ENCODE assay signal across 7 cellular contexts in the genomic region with DNA sequence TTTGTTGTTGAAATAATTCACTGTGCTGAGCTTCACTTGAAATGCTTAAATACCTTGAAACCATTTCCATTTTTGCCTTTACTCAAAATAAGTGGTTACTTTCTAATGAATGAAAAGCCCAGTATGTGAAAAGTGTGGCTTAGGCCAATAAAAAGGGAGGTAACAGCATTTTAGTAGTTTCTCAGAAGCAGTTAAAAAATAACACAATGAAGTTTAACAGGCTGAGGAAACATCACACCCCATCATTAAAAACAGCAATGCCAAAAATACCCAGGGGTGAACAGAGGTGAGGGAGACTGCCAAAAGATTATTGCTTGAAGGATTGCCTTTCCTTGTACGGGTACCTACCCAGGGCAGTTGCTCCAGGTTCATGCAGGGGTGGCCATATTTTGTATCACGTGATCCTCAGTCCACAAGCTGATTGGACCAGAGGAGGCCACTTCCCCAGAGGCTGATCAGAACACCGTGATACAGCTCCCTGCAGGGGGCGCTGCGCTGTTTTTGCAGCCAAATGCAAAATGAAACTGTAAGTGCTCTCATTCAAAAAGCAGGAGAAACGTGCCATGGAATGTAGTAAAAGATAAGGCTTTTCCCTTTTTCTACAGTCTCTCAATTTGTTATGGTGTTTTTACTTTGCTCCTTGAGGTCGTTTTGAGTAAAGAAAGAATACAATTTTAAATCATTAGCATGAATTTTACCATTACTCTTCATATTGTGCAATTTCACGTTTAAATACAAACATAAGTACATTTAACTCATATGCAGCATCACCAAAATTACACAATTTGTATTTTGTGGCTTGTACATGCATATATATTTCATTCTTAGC.
A peak's percentile ranks its signal among the peaks of the same experiment; 100 is the strongest.
DNase-seq lines count a peak whose midpoint lies in the region; ATAC-seq and TF ChIP-seq lines count a peak whose summit lies in the region.

No MANE protein-coding gene starts in this region.

- H3K36me3 Mint-ChIP-seq in WTC11 = peaks cover 13% of the 10 kb centered on the region
- peaks cover 3% of the 10 kb centered on the region for H3K36me3 Mint-ChIP-seq in endothelial cell (ENCODE audit: low read depth, unreplicated experiment)
- H3K36me3 Mint-ChIP-seq in memory B cell = peaks cover 3% of the 10 kb centered on the region
- H3K36me3 Mint-ChIP-seq in stimulated activated effector memory CD8-positive, alpha-beta T cell treated with anti-CD3 and anti-CD28 coated beads, Interleukin-12 subunit alpha, Interleukin-12 subunit beta, amount 100 ng/mL, for 72 hours = no peaks in the 10 kb centered on the region

- H3K4me1 Mint-ChIP-seq in WTC11 (peaks cover 38% of the 10 kb centered on the region), endothelial cell (ENCODE audit: unreplicated experiment) (no peaks in the 10 kb centered on the region), memory B cell (no peaks in the 10 kb centered on the region)
- no peaks in the 10 kb centered on the region for H3K4me1 Mint-ChIP-seq in stimulated activated effector memory CD8-positive, alpha-beta T cell treated with anti-CD3 and anti-CD28 coated beads, Interleukin-12 subunit alpha, Interleukin-12 subunit beta, amount 100 ng/mL, for 72 hours

- H3K27ac Mint-ChIP-seq in WTC11 (peak overlapping the region; percentile 27; the same call in 1 of the 2 replicates), endothelial cell (ENCODE audit: unreplicated experiment) (no peak overlapping the region), memory B cell (no peak overlapping the region)
- H3K27ac Mint-ChIP-seq in stimulated activated effector memory CD8-positive, alpha-beta T cell treated with anti-CD3 and anti-CD28 coated beads, Interleukin-12 subunit alpha, Interleukin-12 subunit beta, amount 100 ng/mL, for 72 hours = no peak overlapping the region

- H3K4me3 ChIP-seq in GM12865 (ENCODE audit: low read depth, low read length) = no peak overlapping the region

- DNase-seq in GM12865 (ENCODE audit: low read depth) (peak; percentile 42), NCI-H1436 treated with DMSO at 0.1 percent for 48 hours (lab: John Stamatoyannopoulos, UW) (peak; percentile 57), WTC11 (ENCODE audit: low spot score) (peak; percentile 89), endothelial cell (ENCODE audit: low spot score) (peak; percentile 69), memory B cell (ENCODE audit: low spot score in 2 of 2) (peak in 1 of 2 donors; percentile 29)
- peak in 1 of 2 donors; percentile 64 for DNase-seq in stimulated activated effector memory CD8-positive, alpha-beta T cell treated with anti-CD3 and anti-CD28 coated beads, Interleukin-12 subunit alpha, Interleukin-12 subunit beta, amount 100 ng/mL, for 72 hours (ENCODE audit: low spot score in 2 of 2)

- H3K27me3 Mint-ChIP-seq in WTC11 (ENCODE audit: low read depth) = no peaks in the 10 kb centered on the region; the same call in 1 of the 2 replicates
- H3K27me3 Mint-ChIP-seq in endothelial cell (ENCODE audit: unreplicated experiment) = peaks cover under 1% of the 10 kb centered on the region
- H3K27me3 Mint-ChIP-seq in memory B cell = peaks cover 6% of the 10 kb centered on the region

- peaks cover 22% of the 10 kb centered on the region for H3K9me3 Mint-ChIP-seq in WTC11
- H3K9me3 Mint-ChIP-seq in endothelial cell (ENCODE audit: unreplicated experiment) = no peaks in the 10 kb centered on the region
- peaks cover 4% of the 10 kb centered on the region for H3K9me3 Mint-ChIP-seq in memory B cell
- no peaks in the 10 kb centered on the region for H3K9me3 Mint-ChIP-seq in stimulated activated effector memory CD8-positive, alpha-beta T cell treated with anti-CD3 and anti-CD28 coated beads, Interleukin-12 subunit alpha, Interleukin-12 subunit beta, amount 100 ng/mL, for 72 hours

- H3K4me3 Mint-ChIP-seq in WTC11 (no peak overlapping the region), endothelial cell (ENCODE audit: unreplicated experiment) (no peak overlapping the region), memory B cell (no peak overlapping the region)
- H3K4me3 Mint-ChIP-seq in stimulated activated effector memory CD8-positive, alpha-beta T cell treated with anti-CD3 and anti-CD28 coated beads, Interleukin-12 subunit alpha, Interleukin-12 subunit beta, amount 100 ng/mL, for 72 hours = no peak overlapping the region

- ATAC-seq in WTC11 (peak; percentile 93), memory B cell (ENCODE audit: low read depth) (peak; percentile 66), GM18907 (IDR thresholded peaks at IDR 0.05; ENCODE audit: unreplicated experiment) (no peak)
- ATAC-seq in stimulated activated effector memory CD8-positive, alpha-beta T cell treated with anti-CD3 and anti-CD28 coated beads, Interleukin-12 subunit alpha, Interleukin-12 subunit beta, amount 100 ng/mL, for 72 hours = peak; percentile 61

- peak; percentile 31 for TF ChIP-seq CTCF in GM12865 (IDR thresholded peaks at IDR 0.05; ENCODE audit: insufficient read depth, low read depth, low read length, missing control alignments)
- peak; percentile 83 for TF ChIP-seq CTCF in WTC11 (IDR thresholded peaks at IDR 0.05)
- TF ChIP-seq CTCF in endothelial cell (IDR thresholded peaks at IDR 0.05; ENCODE audit: unreplicated experiment) = peak; percentile 77

- CTCF ChIA-PET in WTC11 (lab: Charles Lee) = interaction anchor here (0.6 to 1.7 kb wide), 28 partner anchors 15 to 333 kb away, joined by 3 to 10 read pairs (median 4); a partner anchor contains a TSS

- POLR2A ChIA-PET in WTC11 (lab: Charles Lee) = interaction anchor here (0.5 kb wide), 1 partner anchor 1538 kb away, joined by 3 read pairs; no protein-coding TSS in a partner anchor

TF ChIP-seq in WTC11, 78 proteins besides CTCF, POLR2A, EP300 and RAD21 (continues in another document):
- TF ChIP-seq OVOL2 (CRISPR knock-in tag; IDR thresholded peaks at IDR 0.05; ENCODE audit: borderline replicate concordance) = no peak
- no peak for TF ChIP-seq PRRX2 (CRISPR knock-in tag; IDR thresholded peaks at IDR 0.05)
- TF ChIP-seq, protein P1, sequence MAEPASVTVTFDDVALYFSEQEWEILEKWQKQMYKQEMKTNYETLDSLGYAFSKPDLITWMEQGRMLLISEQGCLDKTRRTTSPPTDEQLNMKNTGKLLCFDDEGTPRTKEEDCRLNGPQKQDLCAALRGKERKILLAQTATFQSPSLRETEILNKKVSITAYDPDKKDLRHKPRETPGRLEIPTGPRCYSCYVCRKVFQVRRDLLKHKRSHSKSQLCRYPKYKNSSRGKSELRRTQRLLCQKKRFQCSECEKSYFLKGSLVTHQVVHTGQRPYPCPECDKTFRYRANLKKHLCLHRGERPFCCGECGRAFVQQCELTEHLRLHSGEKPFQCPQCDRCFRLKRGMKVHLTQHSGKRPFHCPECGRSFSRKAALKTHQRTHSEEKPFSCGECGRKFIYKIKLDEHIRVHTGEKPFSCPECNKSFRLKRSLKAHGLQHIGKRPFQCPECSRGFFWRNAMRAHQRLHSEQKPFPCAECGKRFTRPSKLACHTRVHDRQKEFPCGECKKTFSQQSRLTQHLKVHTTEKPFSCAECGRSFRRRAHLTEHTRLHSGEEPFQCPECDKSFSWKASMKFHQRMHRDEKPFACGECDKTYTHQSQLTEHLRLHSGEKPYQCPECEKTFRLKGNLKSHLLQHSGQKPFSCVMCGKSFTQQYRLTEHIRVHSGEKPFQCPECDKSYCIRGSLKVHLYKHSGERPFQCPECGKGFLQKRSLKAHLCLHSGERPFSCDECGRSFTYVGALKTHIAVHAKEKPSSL (CRISPR knock-in tag; conservative IDR thresholded peaks at IDR 0.05) = no peak
- no peak for TF ChIP-seq KAT7 (CRISPR knock-in tag; IDR thresholded peaks at IDR 0.05; ENCODE audit: borderline replicate concordance)
- no peak for TF ChIP-seq MYBL2 (CRISPR knock-in tag; IDR thresholded peaks at IDR 0.05)
- TF ChIP-seq NFYB (CRISPR knock-in tag; conservative IDR thresholded peaks at IDR 0.05; ENCODE audit: low read depth) = peak; percentile 66
- TF ChIP-seq ZNF416 (CRISPR knock-in tag; IDR thresholded peaks at IDR 0.05) = no peak
- TF ChIP-seq, protein P2, sequence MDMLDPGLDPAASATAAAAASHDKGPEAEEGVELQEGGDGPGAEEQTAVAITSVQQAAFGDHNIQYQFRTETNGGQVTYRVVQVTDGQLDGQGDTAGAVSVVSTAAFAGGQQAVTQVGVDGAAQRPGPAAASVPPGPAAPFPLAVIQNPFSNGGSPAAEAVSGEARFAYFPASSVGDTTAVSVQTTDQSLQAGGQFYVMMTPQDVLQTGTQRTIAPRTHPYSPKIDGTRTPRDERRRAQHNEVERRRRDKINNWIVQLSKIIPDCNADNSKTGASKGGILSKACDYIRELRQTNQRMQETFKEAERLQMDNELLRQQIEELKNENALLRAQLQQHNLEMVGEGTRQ (CRISPR knock-in tag; IDR thresholded peaks at IDR 0.05) = peak; percentile 93
- TF ChIP-seq, protein P3, sequence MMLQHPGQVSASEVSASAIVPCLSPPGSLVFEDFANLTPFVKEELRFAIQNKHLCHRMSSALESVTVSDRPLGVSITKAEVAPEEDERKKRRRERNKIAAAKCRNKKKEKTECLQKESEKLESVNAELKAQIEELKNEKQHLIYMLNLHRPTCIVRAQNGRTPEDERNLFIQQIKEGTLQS (CRISPR knock-in tag; conservative IDR thresholded peaks at IDR 0.05) = no peak
- no peak for TF ChIP-seq SMAD4 (CRISPR knock-in tag; IDR thresholded peaks at IDR 0.05)
- TF ChIP-seq CREB1 (CRISPR knock-in tag; IDR thresholded peaks at IDR 0.05) = no peak
- TF ChIP-seq TCF7 (CRISPR knock-in tag; IDR thresholded peaks at IDR 0.05; ENCODE audit: low read depth) = no peak
- no peak for TF ChIP-seq MXD4 (CRISPR knock-in tag; IDR thresholded peaks at IDR 0.05; ENCODE audit: borderline replicate concordance)

Comparison
In these comparisons a context has a peak if more than half of its experiments do, and no peak if none do; other contexts are left out.
1. CTCF ChIP-seq: peak in every context shown above with its lines; median percentile 83 in WTC11; 77 in endothelial cell; 31 in GM12865.